9 cellular contexts compared by ENCODE assay signal in genomic region chr1:150235436-150235851, GRCh38. TPM values are rescaled to one million over a fixed set of nuclear protein-coding genes. Genes with fewer than 3 reads are reported as not detected.
DNase-seq lines count a peak whose midpoint lies in the region; ATAC-seq and TF ChIP-seq lines count a peak whose summit lies in the region.
"Had no signal": no experiment of that assay in that cellular context is flagged by ENCODE, and none has a peak within 500 bp of the region (broad histone marks: within the 10 kb centered on the region; RNA-seq: fewer than 3 reads in every experiment).

No MANE protein-coding gene starts in this region.

- CTCF ChIA-PET in HEK293 (lab: Yijun Ruan, JAX): interaction anchor here (0.6 to 0.8 kb wide), 3 partner anchors 40 to 73 kb away, joined by 3 to 4 read pairs (median 3); no protein-coding TSS in a partner anchor

- TF ChIP-seq CTCF in C4-2B (conservative IDR thresholded peaks at IDR 0.05): no peak
- no peak for TF ChIP-seq CTCF in HEK293 (tag by site-specific recombination; IDR thresholded peaks at IDR 0.05)

- H3K4me3 ChIP-seq in HEK293 (ENCODE audit: low read depth, low read length): peak overlapping the region; percentile 89
- H3K4me3 ChIP-seq in right cardiac atrium (ENCODE audit: low read length): peak overlapping the region; percentile 77

- ATAC-seq in right cardiac atrium (peak; percentile 4 to 8), HG03354 (IDR thresholded peaks at IDR 0.05; ENCODE audit: poor library complexity, severe bottlenecking, unreplicated experiment) (no peak)
- no peak for ATAC-seq in stimulated activated memory B cell treated with anti-CD40 and anti-IgM and Interleukin-4, amounts not matched to agents 10 μg/mL and 1 μg/mL and 100 μg/mL, for 72 hours

- no peaks in the 10 kb centered on the region; the same call in 1 of the 2 replicates for H3K4me1 ChIP-seq in HEK293 (ENCODE audit: control insufficient read depth, insufficient read depth, low read length)
- H3K4me1 ChIP-seq in right cardiac atrium (ENCODE audit: control insufficient read depth, insufficient read depth, low read length): peaks cover 2% of the 10 kb centered on the region

- H3K27ac ChIP-seq in C4-2B: peak overlapping the region; percentile 69
- H3K27ac ChIP-seq in HEK293 (ENCODE audit: extremely low read depth, low read depth, low read length): peak overlapping the region; percentile 82
- peak overlapping the region; percentile 85 for H3K27ac ChIP-seq in right cardiac atrium (ENCODE audit: low read length)

- intact Hi-C loops in right cardiac atrium (cut with DNase I): no loop called here

- peaks cover 9 to 12% of the 10 kb centered on the region in 2 experiments for H3K36me3 ChIP-seq in HEK293 (ENCODE audit: control insufficient read depth in 2 of 2, insufficient read depth in 1 of 2, low read length in 2 of 2)

- H3K27me3 Mint-ChIP-seq in stimulated activated memory B cell treated with anti-CD40 and anti-IgM and Interleukin-4, amounts not matched to agents 10 μg/mL and 1 μg/mL and 100 μg/mL, for 72 hours: no peaks in the 10 kb centered on the region

- H3K9me3 ChIP-seq in HEK293 (ENCODE audit: control insufficient read depth, insufficient read depth, low read depth, low read length): no peaks in the 10 kb centered on the region
- no peaks in the 10 kb centered on the region for H3K9me3 ChIP-seq in right cardiac atrium (ENCODE audit: control insufficient read depth, low read length)

- H3K4me3 Mint-ChIP-seq in stimulated activated memory B cell treated with anti-CD40 and anti-IgM and Interleukin-4, amounts not matched to agents 10 μg/mL and 1 μg/mL and 100 μg/mL, for 72 hours: no peak overlapping the region

- peak; percentile 56 to 63 for DNase-seq in activated T-cell treated with anti-CD3 and anti-CD28 coated beads, Interleukin-2, amount 50 U/mL, for 48 hours
- DNase-seq in right cardiac atrium: peak in 1 of 3 donors; percentile 54
- DNase-seq in stimulated activated CD8-positive, alpha-beta memory T cell treated with anti-CD3 and anti-CD28 coated beads, Interleukin-4, amount 100 ng/mL, for 48 hours: peak; percentile 60
- DNase-seq in cerebellar cortex (ENCODE audit: low spot score): no peak

- under 1% methylated on average over 14 of the region's 14 CpGs for WGBS in right cardiac atrium

- no peaks in the 10 kb centered on the region for H3K9me3 Mint-ChIP-seq in stimulated activated memory B cell treated with anti-CD40 and anti-IgM and Interleukin-4, amounts not matched to agents 10 μg/mL and 1 μg/mL and 100 μg/mL, for 72 hours

- H3K36me3 Mint-ChIP-seq in stimulated activated memory B cell treated with anti-CD40 and anti-IgM and Interleukin-4, amounts not matched to agents 10 μg/mL and 1 μg/mL and 100 μg/mL, for 72 hours: peaks cover 5% of the 10 kb centered on the region

- H3K27me3 ChIP-seq in right cardiac atrium (ENCODE audit: control insufficient read depth, insufficient read depth): no peaks in the 10 kb centered on the region

- POLR2A ChIA-PET in HEK293 (lab: Yijun Ruan, JAX): interaction anchor here (0.8 kb wide), 1 partner anchor 128 kb away, joined by 4 read pairs; the partner anchor contains the start of gene RPRD2

- no peak overlapping the region for H3K27ac Mint-ChIP-seq in stimulated activated memory B cell treated with anti-CD40 and anti-IgM and Interleukin-4, amounts not matched to agents 10 μg/mL and 1 μg/mL and 100 μg/mL, for 72 hours

- H3K4me1 Mint-ChIP-seq in stimulated activated memory B cell treated with anti-CD40 and anti-IgM and Interleukin-4, amounts not matched to agents 10 μg/mL and 1 μg/mL and 100 μg/mL, for 72 hours: peaks cover 27% of the 10 kb centered on the region

TF ChIP-seq in HEK293, 187 proteins besides CTCF, POLR2A, EP300 and RAD21:
- TF ChIP-seq GLIS2 (tag by site-specific recombination; IDR thresholded peaks at IDR 0.05) (0 out of 2 replicates have a peak, but pooled peaks have one; percentile 81), ZFP69B (tag by site-specific recombination; IDR thresholded peaks at IDR 0.05) (no peak), ZNF654 (tag by site-specific recombination; IDR thresholded peaks at IDR 0.05; ENCODE audit: low read depth) (0 out of 2 replicates have a peak, but pooled peaks have one; percentile 3), ZNF513 (tag by site-specific recombination; IDR thresholded peaks at IDR 0.05) (0 out of 2 replicates have a peak, but pooled peaks have one; percentile 62)

RNA-seq across cellular contexts. Expression of gene ANP32E, which starts 0.5 kb away (rescaled TPM):
- total RNA-seq in right cardiac atrium: 10 to 100 TPM; 27.7 to 36.3 (median 29.7) TPM
- 23.7 TPM for polyA plus RNA-seq in right cardiac atrium

RNA-seq across cellular contexts. Expression of gene CA14, which starts 22.1 kb away (rescaled TPM):
- total RNA-seq in right cardiac atrium: 10 to 100 TPM in 3 of 4 donors, 1 to 10 TPM in 1; 6.9 to 22.6 (median 16.3) TPM
- 28.3 TPM for polyA plus RNA-seq in right cardiac atrium
- total RNA-seq: NCI-H460 had no signal

RNA-seq across cellular contexts. Expression of gene APH1A, which starts 33.4 kb away (rescaled TPM):
- total RNA-seq in right cardiac atrium: 10 to 100 TPM; 71.3 to 84.2 (median 73.4) TPM
- 80.0 TPM for polyA plus RNA-seq in right cardiac atrium

RNA-seq across cellular contexts. Expression of gene C1orf54, which starts 37.1 kb away (rescaled TPM):
- 10 to 100 TPM; 10.4 to 12.0 (median 10.6) TPM for total RNA-seq in right cardiac atrium
- polyA plus RNA-seq in right cardiac atrium: 15.6 TPM
- total RNA-seq: NCI-H460 had no signal

RNA-seq across cellular contexts. Expression of gene CIART, which starts 46.9 kb away (rescaled TPM):
- total RNA-seq in right cardiac atrium: 10 to 100 TPM in 3 of 4 donors, 1 to 10 TPM in 1; 5.5 to 20.4 (median 11.4) TPM
- polyA plus RNA-seq in right cardiac atrium: 14.1 TPM

Comparison
In these comparisons a context has a peak if more than half of its experiments do, and no peak if none do; other contexts are left out.
1. ATAC-seq: peak in right cardiac atrium (2 of 2); none in stimulated activated memory B cell treated with anti-CD40 and anti-IgM and Interleukin-4, amounts not matched to agents 10 μg/mL and 1 μg/mL and 100 μg/mL, for 72 hours (single experiment) and HG03354 (single experiment).
2. Peak in every context shown above with its lines, with median percentiles within 50 percentile points of each other: H3K27ac ChIP-seq.